ENCODE assay signal across 8 cellular contexts in genomic region chr2:179891237-179891636, GRCh38. TPM values are rescaled to one million over a fixed set of nuclear protein-coding genes. Genes with fewer than 3 reads are reported as not detected.
"Had no signal": no experiment of that assay in that cellular context is flagged by ENCODE, and none has a peak within 500 bp of the region (broad histone marks: within the 10 kb centered on the region; RNA-seq: fewer than 3 reads in every experiment).

No MANE protein-coding gene starts in this region.

- FAIRE-seq: H1, H54, HTR-8/SVneo had no signal

- ATAC-seq: GM23338 had no signal

- DNase-seq: H9, HCEC 1CT, IMR-90 had no signal

- H3K4me3 ChIP-seq: GM23338 had no signal

RNA-seq across cellular contexts. Expression of gene ZNF385B, which starts 29.8 kb away (rescaled TPM):
- total RNA-seq: HT-29, IMR-90 had no signal
- polyA plus RNA-seq: IMR-90 had no signal
